1 cellular context compared by ENCODE assay signal in genomic region chr19:17334414-17335409, GRCh38.
TF ChIP-seq lines count a peak whose summit lies in the region.

ANO8 (minus strand) TSS chr19:17334855; CDS start chr19:17334670, 185 bp downstream.

TF ChIP-seq in HepG2, 621 proteins besides CTCF, POLR2A, EP300 and RAD21 (continued from another document and continues in another):
- TF ChIP-seq NFAT5 (CRISPR knock-in tag; IDR thresholded peaks at IDR 0.05) = peak; percentile 79; the same call in 1 of the 2 replicates
- no peak for TF ChIP-seq NR2F2 (IDR thresholded peaks at IDR 0.05; ENCODE audit: borderline replicate concordance, low read depth)
- no peak for TF ChIP-seq POLR2AphosphoS2 (IDR thresholded peaks at IDR 0.05; ENCODE audit: low read depth, low read length)
- TF ChIP-seq ZBED4 (CRISPR knock-in tag; IDR thresholded peaks at IDR 0.05; ENCODE audit: borderline replicate concordance) = no peak
- TF ChIP-seq SMC3 (IDR thresholded peaks at IDR 0.05; ENCODE audit: low read length) = no peak
- no peak; the same call in 1 of the 2 replicates for TF ChIP-seq ZNF367 (CRISPR knock-in tag; IDR thresholded peaks at IDR 0.05; ENCODE audit: borderline replicate concordance)
- peak; percentile 56; the same call in 1 of the 2 replicates for TF ChIP-seq ZNF160 (CRISPR knock-in tag; IDR thresholded peaks at IDR 0.05)
- TF ChIP-seq ZNF407 (CRISPR knock-in tag; IDR thresholded peaks at IDR 0.05; ENCODE audit: not compliant biosample characterization) = no peak
- TF ChIP-seq ZNF557 (CRISPR knock-in tag; IDR thresholded peaks at IDR 0.05) = no peak
- TF ChIP-seq PATZ1 (CRISPR knock-in tag; IDR thresholded peaks at IDR 0.05) = 0 out of 2 replicates have a peak, but pooled peaks have one; percentile 30
- TF ChIP-seq AHR (CRISPR knock-in tag; IDR thresholded peaks at IDR 0.05) = no peak
- 0 out of 2 replicates have a peak, but pooled peaks have one; percentile 78 for TF ChIP-seq ZNF691 (CRISPR knock-in tag; IDR thresholded peaks at IDR 0.05; ENCODE audit: borderline replicate concordance, low read depth)
- TF ChIP-seq ZHX1 (CRISPR knock-in tag; IDR thresholded peaks at IDR 0.05; ENCODE audit: low read depth) = peak; percentile 19; the same call in 1 of the 2 replicates
- TF ChIP-seq MXD1 (CRISPR knock-in tag; IDR thresholded peaks at IDR 0.05) = peak; percentile 79; the same call in 1 of the 2 replicates
- TF ChIP-seq SMARCC2 (IDR thresholded peaks at IDR 0.05) = no peak
- TF ChIP-seq ZFP91 (CRISPR knock-in tag; IDR thresholded peaks at IDR 0.05; ENCODE audit: borderline replicate concordance) = peak; percentile 52
- no peak for TF ChIP-seq GRHL1 (CRISPR knock-in tag; conservative IDR thresholded peaks at IDR 0.05)
- TF ChIP-seq ZNF777 (CRISPR knock-in tag; IDR thresholded peaks at IDR 0.05) = peak; percentile 57
- no peak for TF ChIP-seq ZNF678 (CRISPR knock-in tag; IDR thresholded peaks at IDR 0.05)
